21 cellular contexts compared by ENCODE assay signal in genomic region chr18:48707636-48708296, GRCh38.
"Had no signal": no experiment of that assay in that cellular context is flagged by ENCODE, and none has a peak within 500 bp of the region (broad histone marks: within the 10 kb centered on the region; RNA-seq: fewer than 3 reads in every experiment).

No MANE protein-coding gene starts in this region.

- H3K9me3 ChIP-seq: colonic mucosa, heart left ventricle, psoas muscle, right lobe of liver, spleen, testis, tibial nerve had no signal

- H3K4me3 ChIP-seq: colonic mucosa, heart left ventricle, psoas muscle, right lobe of liver, spleen, testis, tibial nerve had no signal

- H3K36me3 ChIP-seq: colonic mucosa, heart left ventricle, right lobe of liver, spleen, tibial nerve had no signal

- FAIRE-seq: islet of Langerhans had no signal

- ATAC-seq: heart left ventricle; psoas muscle; right lobe of liver; stimulated activated naive B cell treated with anti-CD40 and anti-IgM and Interleukin-4, amounts not matched to agents 10 μg/mL and 1 μg/mL and 100 μg/mL, for 72 hours; stimulated activated naive CD8-positive, alpha-beta T cell treated with anti-CD3 and anti-CD28 coated beads, Interleukin-15, amount 100 ng/mL, for 72 hours had no signal

- H3K4me1 ChIP-seq: colonic mucosa, right lobe of liver had no signal

- DNase-seq: colonic mucosa; dermis blood vessel endothelial cell; endodermal cell; foreskin melanocyte; hippocampal formation; kidney glomerular epithelial cell; mesendoderm; naive B cell; psoas muscle; retina; right lobe of liver; spleen; stimulated activated CD4-positive, alpha-beta T cell treated with anti-CD3 and anti-CD28 coated beads, Interleukin-15, amount 100 ng/mL, for 24 hours; stimulated activated CD4-positive, alpha-beta T cell treated with anti-CD3 and anti-CD28 coated beads, Interleukin-1b, Interleukin-23, amount 100 ng/mL, for 48 hours; stimulated activated CD4-positive, alpha-beta T cell treated with anti-CD3 and anti-CD28 coated beads, Interleukin-4, amount 100 ng/mL, for 24 hours; stimulated activated naive B cell treated with anti-CD40 and anti-IgM and Interleukin-4, amounts not matched to agents 10 μg/mL and 1 μg/mL and 100 μg/mL, for 72 hours; stimulated activated naive CD8-positive, alpha-beta T cell treated with anti-CD3 and anti-CD28 coated beads, Interleukin-15, amount 100 ng/mL, for 72 hours; testis had no signal

- H3K27ac ChIP-seq: colonic mucosa, psoas muscle, right lobe of liver, spleen, testis, tibial nerve had no signal

- H3K27me3 ChIP-seq: colonic mucosa, heart left ventricle, right lobe of liver, spleen, testis, tibial nerve had no signal
